ENCODE assay signal across 1 cellular context in the genomic region with DNA sequence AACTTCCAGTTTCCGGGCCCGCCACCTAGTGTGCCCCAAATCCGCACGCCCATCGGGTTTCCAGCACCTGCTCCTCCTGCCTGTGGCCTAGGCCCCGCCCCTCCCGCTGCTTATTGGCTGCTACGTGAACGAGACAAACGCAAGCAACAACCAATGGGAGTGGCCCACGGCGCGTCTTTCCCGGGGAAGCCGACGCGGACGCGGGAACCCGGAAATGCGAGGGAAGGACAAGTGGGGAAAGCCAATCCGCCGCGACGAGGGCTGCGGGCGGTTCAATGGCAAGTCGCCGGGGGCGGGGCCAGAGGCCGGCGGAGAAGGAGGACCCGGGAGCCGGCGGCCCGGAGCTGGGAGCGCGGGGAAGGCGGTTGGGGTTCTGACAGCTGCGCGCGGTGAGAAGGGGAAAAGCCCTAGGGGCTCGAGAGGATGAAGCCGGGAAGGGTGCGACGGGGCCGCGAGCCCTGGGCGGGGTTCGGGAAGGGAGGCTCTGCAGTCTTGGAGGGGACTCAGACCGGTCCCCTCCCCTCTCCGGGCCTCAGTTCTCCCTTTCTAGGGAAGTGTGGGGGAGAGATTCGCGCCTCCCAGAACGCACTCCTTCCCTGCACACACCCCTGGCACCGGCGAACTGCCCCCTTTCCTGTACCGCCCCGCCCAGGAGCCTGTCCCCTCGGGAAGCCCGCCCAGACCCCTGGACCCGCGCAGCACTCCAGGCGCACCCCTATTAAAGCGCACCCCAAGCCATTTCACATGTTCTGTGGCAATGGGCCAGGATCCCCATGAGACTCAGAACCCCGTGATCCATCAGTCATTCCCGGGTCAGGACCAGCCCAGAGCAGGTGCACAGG.
TF ChIP-seq lines count a peak whose summit lies in the region.

A gene (plus strand): TSS at position 305 of the 842 bp plus-strand sequence. CDS start 1,696 bp downstream, outside the sequence.

TF ChIP-seq in HepG2, 621 proteins besides CTCF, POLR2A, EP300 and RAD21 (continued from another document and continues in another):
- TF ChIP-seq, protein P1, sequence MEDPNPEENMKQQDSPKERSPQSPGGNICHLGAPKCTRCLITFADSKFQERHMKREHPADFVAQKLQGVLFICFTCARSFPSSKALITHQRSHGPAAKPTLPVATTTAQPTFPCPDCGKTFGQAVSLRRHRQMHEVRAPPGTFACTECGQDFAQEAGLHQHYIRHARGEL (CRISPR knock-in tag; IDR thresholded peaks at IDR 0.05), result no peak
- TF ChIP-seq, protein P2, sequence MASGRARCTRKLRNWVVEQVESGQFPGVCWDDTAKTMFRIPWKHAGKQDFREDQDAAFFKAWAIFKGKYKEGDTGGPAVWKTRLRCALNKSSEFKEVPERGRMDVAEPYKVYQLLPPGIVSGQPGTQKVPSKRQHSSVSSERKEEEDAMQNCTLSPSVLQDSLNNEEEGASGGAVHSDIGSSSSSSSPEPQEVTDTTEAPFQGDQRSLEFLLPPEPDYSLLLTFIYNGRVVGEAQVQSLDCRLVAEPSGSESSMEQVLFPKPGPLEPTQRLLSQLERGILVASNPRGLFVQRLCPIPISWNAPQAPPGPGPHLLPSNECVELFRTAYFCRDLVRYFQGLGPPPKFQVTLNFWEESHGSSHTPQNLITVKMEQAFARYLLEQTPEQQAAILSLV (CRISPR knock-in tag; IDR thresholded peaks at IDR 0.05; ENCODE audit: borderline replicate concordance), result no peak
- TF ChIP-seq, protein P3, sequence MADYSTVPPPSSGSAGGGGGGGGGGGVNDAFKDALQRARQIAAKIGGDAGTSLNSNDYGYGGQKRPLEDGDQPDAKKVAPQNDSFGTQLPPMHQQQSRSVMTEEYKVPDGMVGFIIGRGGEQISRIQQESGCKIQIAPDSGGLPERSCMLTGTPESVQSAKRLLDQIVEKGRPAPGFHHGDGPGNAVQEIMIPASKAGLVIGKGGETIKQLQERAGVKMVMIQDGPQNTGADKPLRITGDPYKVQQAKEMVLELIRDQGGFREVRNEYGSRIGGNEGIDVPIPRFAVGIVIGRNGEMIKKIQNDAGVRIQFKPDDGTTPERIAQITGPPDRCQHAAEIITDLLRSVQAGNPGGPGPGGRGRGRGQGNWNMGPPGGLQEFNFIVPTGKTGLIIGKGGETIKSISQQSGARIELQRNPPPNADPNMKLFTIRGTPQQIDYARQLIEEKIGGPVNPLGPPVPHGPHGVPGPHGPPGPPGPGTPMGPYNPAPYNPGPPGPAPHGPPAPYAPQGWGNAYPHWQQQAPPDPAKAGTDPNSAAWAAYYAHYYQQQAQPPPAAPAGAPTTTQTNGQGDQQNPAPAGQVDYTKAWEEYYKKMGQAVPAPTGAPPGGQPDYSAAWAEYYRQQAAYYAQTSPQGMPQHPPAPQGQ (CRISPR knock-in tag; IDR thresholded peaks at IDR 0.05; ENCODE audit: borderline replicate concordance), result no peak
- TF ChIP-seq, protein P4, sequence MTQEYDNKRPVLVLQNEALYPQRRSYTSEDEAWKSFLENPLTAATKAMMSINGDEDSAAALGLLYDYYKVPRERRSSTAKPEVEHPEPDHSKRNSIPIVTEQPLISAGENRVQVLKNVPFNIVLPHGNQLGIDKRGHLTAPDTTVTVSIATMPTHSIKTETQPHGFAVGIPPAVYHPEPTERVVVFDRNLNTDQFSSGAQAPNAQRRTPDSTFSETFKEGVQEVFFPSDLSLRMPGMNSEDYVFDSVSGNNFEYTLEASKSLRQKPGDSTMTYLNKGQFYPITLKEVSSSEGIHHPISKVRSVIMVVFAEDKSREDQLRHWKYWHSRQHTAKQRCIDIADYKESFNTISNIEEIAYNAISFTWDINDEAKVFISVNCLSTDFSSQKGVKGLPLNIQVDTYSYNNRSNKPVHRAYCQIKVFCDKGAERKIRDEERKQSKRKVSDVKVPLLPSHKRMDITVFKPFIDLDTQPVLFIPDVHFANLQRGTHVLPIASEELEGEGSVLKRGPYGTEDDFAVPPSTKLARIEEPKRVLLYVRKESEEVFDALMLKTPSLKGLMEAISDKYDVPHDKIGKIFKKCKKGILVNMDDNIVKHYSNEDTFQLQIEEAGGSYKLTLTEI (CRISPR knock-in tag; conservative IDR thresholded peaks at IDR 0.05), result no peak
- TF ChIP-seq ZNF205 (CRISPR knock-in tag; IDR thresholded peaks at IDR 0.05), result no peak
- TF ChIP-seq FOXJ3 (CRISPR knock-in tag; IDR thresholded peaks at IDR 0.05; ENCODE audit: borderline replicate concordance), result 0 out of 2 replicates have a peak, but pooled peaks have one; percentile 29
- TF ChIP-seq CBX1 (IDR thresholded peaks at IDR 0.05; ENCODE audit: low read depth), result no peak
- TF ChIP-seq, protein P5, sequence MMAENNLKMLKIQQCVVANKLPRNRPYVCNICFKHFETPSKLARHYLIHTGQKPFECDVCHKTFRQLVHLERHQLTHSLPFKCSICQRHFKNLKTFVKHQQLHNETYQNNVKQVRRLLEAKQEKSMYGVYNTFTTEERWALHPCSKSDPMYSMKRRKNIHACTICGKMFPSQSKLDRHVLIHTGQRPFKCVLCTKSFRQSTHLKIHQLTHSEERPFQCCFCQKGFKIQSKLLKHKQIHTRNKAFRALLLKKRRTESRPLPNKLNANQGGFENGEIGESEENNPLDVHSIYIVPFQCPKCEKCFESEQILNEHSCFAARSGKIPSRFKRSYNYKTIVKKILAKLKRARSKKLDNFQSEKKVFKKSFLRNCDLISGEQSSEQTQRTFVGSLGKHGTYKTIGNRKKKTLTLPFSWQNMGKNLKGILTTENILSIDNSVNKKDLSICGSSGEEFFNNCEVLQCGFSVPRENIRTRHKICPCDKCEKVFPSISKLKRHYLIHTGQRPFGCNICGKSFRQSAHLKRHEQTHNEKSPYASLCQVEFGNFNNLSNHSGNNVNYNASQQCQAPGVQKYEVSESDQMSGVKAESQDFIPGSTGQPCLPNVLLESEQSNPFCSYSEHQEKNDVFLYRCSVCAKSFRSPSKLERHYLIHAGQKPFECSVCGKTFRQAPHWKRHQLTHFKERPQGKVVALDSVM (CRISPR knock-in tag; IDR thresholded peaks at IDR 0.05), result no peak
- TF ChIP-seq, protein P6, sequence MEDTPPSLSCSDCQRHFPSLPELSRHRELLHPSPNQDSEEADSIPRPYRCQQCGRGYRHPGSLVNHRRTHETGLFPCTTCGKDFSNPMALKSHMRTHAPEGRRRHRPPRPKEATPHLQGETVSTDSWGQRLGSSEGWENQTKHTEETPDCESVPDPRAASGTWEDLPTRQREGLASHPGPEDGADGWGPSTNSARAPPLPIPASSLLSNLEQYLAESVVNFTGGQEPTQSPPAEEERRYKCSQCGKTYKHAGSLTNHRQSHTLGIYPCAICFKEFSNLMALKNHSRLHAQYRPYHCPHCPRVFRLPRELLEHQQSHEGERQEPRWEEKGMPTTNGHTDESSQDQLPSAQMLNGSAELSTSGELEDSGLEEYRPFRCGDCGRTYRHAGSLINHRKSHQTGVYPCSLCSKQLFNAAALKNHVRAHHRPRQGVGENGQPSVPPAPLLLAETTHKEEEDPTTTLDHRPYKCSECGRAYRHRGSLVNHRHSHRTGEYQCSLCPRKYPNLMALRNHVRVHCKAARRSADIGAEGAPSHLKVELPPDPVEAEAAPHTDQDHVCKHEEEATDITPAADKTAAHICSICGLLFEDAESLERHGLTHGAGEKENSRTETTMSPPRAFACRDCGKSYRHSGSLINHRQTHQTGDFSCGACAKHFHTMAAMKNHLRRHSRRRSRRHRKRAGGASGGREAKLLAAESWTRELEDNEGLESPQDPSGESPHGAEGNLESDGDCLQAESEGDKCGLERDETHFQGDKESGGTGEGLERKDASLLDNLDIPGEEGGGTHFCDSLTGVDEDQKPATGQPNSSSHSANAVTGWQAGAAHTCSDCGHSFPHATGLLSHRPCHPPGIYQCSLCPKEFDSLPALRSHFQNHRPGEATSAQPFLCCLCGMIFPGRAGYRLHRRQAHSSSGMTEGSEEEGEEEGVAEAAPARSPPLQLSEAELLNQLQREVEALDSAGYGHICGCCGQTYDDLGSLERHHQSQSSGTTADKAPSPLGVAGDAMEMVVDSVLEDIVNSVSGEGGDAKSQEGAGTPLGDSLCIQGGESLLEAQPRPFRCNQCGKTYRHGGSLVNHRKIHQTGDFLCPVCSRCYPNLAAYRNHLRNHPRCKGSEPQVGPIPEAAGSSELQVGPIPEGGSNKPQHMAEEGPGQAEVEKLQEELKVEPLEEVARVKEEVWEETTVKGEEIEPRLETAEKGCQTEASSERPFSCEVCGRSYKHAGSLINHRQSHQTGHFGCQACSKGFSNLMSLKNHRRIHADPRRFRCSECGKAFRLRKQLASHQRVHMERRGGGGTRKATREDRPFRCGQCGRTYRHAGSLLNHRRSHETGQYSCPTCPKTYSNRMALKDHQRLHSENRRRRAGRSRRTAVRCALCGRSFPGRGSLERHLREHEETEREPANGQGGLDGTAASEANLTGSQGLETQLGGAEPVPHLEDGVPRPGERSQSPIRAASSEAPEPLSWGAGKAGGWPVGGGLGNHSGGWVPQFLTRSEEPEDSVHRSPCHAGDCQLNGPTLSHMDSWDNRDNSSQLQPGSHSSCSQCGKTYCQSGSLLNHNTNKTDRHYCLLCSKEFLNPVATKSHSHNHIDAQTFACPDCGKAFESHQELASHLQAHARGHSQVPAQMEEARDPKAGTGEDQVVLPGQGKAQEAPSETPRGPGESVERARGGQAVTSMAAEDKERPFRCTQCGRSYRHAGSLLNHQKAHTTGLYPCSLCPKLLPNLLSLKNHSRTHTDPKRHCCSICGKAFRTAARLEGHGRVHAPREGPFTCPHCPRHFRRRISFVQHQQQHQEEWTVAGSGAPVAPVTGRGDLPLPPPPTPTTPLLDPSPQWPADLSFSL (CRISPR knock-in tag; IDR thresholded peaks at IDR 0.05), result no peak
- TF ChIP-seq STAG1 (CRISPR knock-in tag; IDR thresholded peaks at IDR 0.05), result no peak
- TF ChIP-seq MIER3 (CRISPR knock-in tag; IDR thresholded peaks at IDR 0.05; ENCODE audit: borderline replicate concordance), result no peak
- no peak for TF ChIP-seq KLF13 (CRISPR knock-in tag; IDR thresholded peaks at IDR 0.05)
- TF ChIP-seq GZF1 (CRISPR knock-in tag; IDR thresholded peaks at IDR 0.05), result no peak
- TF ChIP-seq, protein P7, sequence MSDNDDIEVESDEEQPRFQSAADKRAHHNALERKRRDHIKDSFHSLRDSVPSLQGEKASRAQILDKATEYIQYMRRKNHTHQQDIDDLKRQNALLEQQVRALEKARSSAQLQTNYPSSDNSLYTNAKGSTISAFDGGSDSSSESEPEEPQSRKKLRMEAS (IDR thresholded peaks at IDR 0.05), result 0 out of 2 replicates have a peak, but pooled peaks have one; percentile 52
- TF ChIP-seq RCOR2 (CRISPR knock-in tag; IDR thresholded peaks at IDR 0.05), result no peak
- no peak for TF ChIP-seq ZMYM3 (CRISPR knock-in tag; IDR thresholded peaks at IDR 0.05)
- no peak for TF ChIP-seq SP1 (IDR thresholded peaks at IDR 0.05)
- TF ChIP-seq SP1 (CRISPR knock-in tag; IDR thresholded peaks at IDR 0.05), result peak; percentile 81
- no peak for TF ChIP-seq ZBTB7B (CRISPR knock-in tag; IDR thresholded peaks at IDR 0.05)
- peak; percentile 36 for TF ChIP-seq ZNF781 (CRISPR knock-in tag; IDR thresholded peaks at IDR 0.05; ENCODE audit: borderline replicate concordance, not compliant biosample characterization)
- no peak for TF ChIP-seq ZNF367 (CRISPR knock-in tag; IDR thresholded peaks at IDR 0.05; ENCODE audit: borderline replicate concordance)
- TF ChIP-seq, protein P8, sequence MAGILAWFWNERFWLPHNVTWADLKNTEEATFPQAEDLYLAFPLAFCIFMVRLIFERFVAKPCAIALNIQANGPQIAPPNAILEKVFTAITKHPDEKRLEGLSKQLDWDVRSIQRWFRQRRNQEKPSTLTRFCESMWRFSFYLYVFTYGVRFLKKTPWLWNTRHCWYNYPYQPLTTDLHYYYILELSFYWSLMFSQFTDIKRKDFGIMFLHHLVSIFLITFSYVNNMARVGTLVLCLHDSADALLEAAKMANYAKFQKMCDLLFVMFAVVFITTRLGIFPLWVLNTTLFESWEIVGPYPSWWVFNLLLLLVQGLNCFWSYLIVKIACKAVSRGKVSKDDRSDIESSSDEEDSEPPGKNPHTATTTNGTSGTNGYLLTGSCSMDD (CRISPR knock-in tag; IDR thresholded peaks at IDR 0.05), result no peak
- no peak for TF ChIP-seq KDM6A (CRISPR knock-in tag; IDR thresholded peaks at IDR 0.05; ENCODE audit: low read depth)
- 0 out of 2 replicates have a peak, but pooled peaks have one; percentile 56 for TF ChIP-seq BORCS8-MEF2B (CRISPR knock-in tag; IDR thresholded peaks at IDR 0.05)
- TF ChIP-seq GATAD1 (CRISPR knock-in tag; IDR thresholded peaks at IDR 0.05), result peak; percentile 85
- TF ChIP-seq SYNCRIP (IDR thresholded peaks at IDR 0.05; ENCODE audit: insufficient read depth, low read depth, low read length), result no peak
- TF ChIP-seq ZNF30 (CRISPR knock-in tag; IDR thresholded peaks at IDR 0.05), result no peak
- peak; percentile 48 for TF ChIP-seq ELF3 (CRISPR knock-in tag; IDR thresholded peaks at IDR 0.05)
- no peak for TF ChIP-seq NFE2 (CRISPR knock-in tag; IDR thresholded peaks at IDR 0.05)
- TF ChIP-seq, protein P9, sequence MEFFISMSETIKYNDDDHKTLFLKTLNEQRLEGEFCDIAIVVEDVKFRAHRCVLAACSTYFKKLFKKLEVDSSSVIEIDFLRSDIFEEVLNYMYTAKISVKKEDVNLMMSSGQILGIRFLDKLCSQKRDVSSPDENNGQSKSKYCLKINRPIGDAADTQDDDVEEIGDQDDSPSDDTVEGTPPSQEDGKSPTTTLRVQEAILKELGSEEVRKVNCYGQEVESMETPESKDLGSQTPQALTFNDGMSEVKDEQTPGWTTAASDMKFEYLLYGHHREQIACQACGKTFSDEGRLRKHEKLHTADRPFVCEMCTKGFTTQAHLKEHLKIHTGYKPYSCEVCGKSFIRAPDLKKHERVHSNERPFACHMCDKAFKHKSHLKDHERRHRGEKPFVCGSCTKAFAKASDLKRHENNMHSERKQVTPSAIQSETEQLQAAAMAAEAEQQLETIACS (CRISPR knock-in tag; IDR thresholded peaks at IDR 0.05), result no peak
- TF ChIP-seq PCBP2 (optimal IDR thresholded peaks at IDR 0.05; ENCODE audit: low read depth, low read length, poor library complexity, severe bottlenecking), result no peak
- no peak for TF ChIP-seq ZNF143 (CRISPR knock-in tag; IDR thresholded peaks at IDR 0.05)
- no peak for TF ChIP-seq SRSF1 (optimal IDR thresholded peaks at IDR 0.05; ENCODE audit: low read depth, low read length)
- no peak for TF ChIP-seq HNF4G (IDR thresholded peaks at IDR 0.05; ENCODE audit: borderline replicate concordance, low read depth, low read length)
- no peak for TF ChIP-seq HNF4G (CRISPR knock-in tag; IDR thresholded peaks at IDR 0.05; ENCODE audit: borderline replicate concordance, low read depth)
- TF ChIP-seq, protein P10, sequence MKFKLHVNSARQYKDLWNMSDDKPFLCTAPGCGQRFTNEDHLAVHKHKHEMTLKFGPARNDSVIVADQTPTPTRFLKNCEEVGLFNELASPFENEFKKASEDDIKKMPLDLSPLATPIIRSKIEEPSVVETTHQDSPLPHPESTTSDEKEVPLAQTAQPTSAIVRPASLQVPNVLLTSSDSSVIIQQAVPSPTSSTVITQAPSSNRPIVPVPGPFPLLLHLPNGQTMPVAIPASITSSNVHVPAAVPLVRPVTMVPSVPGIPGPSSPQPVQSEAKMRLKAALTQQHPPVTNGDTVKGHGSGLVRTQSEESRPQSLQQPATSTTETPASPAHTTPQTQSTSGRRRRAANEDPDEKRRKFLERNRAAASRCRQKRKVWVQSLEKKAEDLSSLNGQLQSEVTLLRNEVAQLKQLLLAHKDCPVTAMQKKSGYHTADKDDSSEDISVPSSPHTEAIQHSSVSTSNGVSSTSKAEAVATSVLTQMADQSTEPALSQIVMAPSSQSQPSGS (CRISPR knock-in tag; IDR thresholded peaks at IDR 0.05), result no peak
- TF ChIP-seq FOXA3 (CRISPR knock-in tag; IDR thresholded peaks at IDR 0.05), result peak; percentile 39; the same call in 1 of the 2 replicates
- no peak for TF ChIP-seq PITX1 (CRISPR knock-in tag; IDR thresholded peaks at IDR 0.05)
- no peak for TF ChIP-seq ADNP (CRISPR knock-in tag; IDR thresholded peaks at IDR 0.05)
- TF ChIP-seq RFXAP (CRISPR knock-in tag; IDR thresholded peaks at IDR 0.05; ENCODE audit: borderline replicate concordance), result peak; percentile 86; the same call in 1 of the 2 replicates
